In genomic region chr5:171438753-171439152, GRCh38 we compare ENCODE assay signal across 2 cellular contexts.
TF ChIP-seq lines count a peak whose summit lies in the region.

No MANE protein-coding gene starts in this region.

TF ChIP-seq in GM23338, 12 proteins besides CTCF, POLR2A, EP300 and RAD21:
- TF ChIP-seq EZH2 (IDR thresholded peaks at IDR 0.05; ENCODE audit: low read depth, unreplicated experiment): no peak
- no peak for TF ChIP-seq ZNF462 (CRISPR knock-in tag; IDR thresholded peaks at IDR 0.05)
- TF ChIP-seq NANOG (IDR thresholded peaks at IDR 0.05; ENCODE audit: borderline replicate concordance): no peak
- no peak for TF ChIP-seq EZH2phosphoT487 (IDR thresholded peaks at IDR 0.05; ENCODE audit: unreplicated experiment)
- no peak for TF ChIP-seq CREB1 (CRISPR knock-in tag; IDR thresholded peaks at IDR 0.05; ENCODE audit: low read depth)
- no peak for TF ChIP-seq POLR2AphosphoS5 (IDR thresholded peaks at IDR 0.05; ENCODE audit: low read depth)
- no peak for TF ChIP-seq STAT1 (IDR thresholded peaks at IDR 0.05; ENCODE audit: unreplicated experiment)

TF ChIP-seq in H1, 55 proteins besides CTCF, POLR2A, EP300 and RAD21:
- no peak for TF ChIP-seq E2F6 (IDR thresholded peaks at IDR 0.05)
- TF ChIP-seq TBP (IDR thresholded peaks at IDR 0.05; ENCODE audit: low read depth, low read length): no peak
- TF ChIP-seq PHF8 (conservative IDR thresholded peaks at IDR 0.05; ENCODE audit: low read depth, low read length): no peak
- no peak for TF ChIP-seq HDAC6 (IDR thresholded peaks at IDR 0.05; ENCODE audit: low read depth, low read length)
- no peak for TF ChIP-seq JUND (IDR thresholded peaks at IDR 0.05; ENCODE audit: low read length)
- no peak for TF ChIP-seq CBX5 (IDR thresholded peaks at IDR 0.05; ENCODE audit: low read depth, low read length)
- no peak for TF ChIP-seq CEBPB (IDR thresholded peaks at IDR 0.05; ENCODE audit: low read depth, low read length)
- no peak for TF ChIP-seq RBBP5 (IDR thresholded peaks at IDR 0.05; ENCODE audit: borderline replicate concordance, low read depth, low read length)
